In the genomic region with DNA sequence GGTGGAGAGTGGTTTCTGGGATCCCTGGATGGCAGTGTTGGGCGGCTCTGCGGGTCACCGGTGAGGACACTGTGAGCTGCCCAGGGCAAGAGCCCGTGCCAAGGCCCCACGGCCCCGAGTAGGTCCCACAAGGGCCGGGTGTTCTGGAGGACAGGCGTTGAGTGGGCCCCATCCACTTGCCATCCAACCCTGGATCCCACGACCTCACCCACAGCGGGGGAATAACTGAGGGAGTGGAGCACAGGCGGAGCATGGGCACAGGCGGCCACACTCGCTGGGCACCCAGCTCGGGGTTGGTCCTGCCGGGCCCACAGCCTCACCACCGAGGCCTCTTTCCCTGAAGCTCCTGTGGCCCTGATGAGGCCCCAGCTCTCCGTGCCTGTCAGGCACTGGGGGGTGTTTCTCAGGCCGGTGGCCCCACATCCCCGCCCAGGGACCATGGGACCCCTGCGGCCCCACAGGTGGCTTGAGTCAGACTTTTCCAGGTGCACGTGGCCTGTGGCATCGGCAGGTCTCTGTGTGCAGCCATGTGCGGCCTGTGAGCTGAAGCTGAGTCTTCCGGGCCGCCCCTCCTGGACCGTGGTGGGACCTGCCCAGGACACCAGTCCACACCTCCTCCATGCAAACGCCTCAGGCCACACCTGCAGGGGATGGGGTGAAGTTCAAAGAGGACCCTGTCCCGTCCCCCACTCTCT, we compare ENCODE assay signal across 27 cellular contexts. TPM values are rescaled to one million over a fixed set of nuclear protein-coding genes. Genes with fewer than 3 reads are reported as not detected.
"Had no signal": no experiment of that assay in that cellular context is flagged by ENCODE, and none has a peak within 500 bp of the region (broad histone marks: within the 10 kb centered on the region; RNA-seq: fewer than 3 reads in every experiment).

No MANE protein-coding gene starts in this region.

- H3K27me3 ChIP-seq: testis had no signal

- H3K27ac ChIP-seq: brain microvascular endothelial cell, coronary artery, dorsolateral prefrontal cortex, parathyroid adenoma, testis, transverse colon had no signal

- H3K27ac Mint-ChIP-seq: activated CD4-positive, alpha-beta T cell treated with anti-CD3 and anti-CD28 coated beads for 36 hours; activated CD8-positive, alpha-beta memory T cell treated with anti-CD3 and anti-CD28 coated beads, Interleukin-2, amount 10 ng/mL, durations not matched to agents 7 days and 5 days; activated CD8-positive, alpha-beta T cell treated with anti-CD3 and anti-CD28 coated beads, Interleukin-2, amount 10 ng/mL, durations not matched to agents 7 days and 5 days; activated naive CD4-positive, alpha-beta T cell treated with anti-CD3 and anti-CD28 coated beads, Interleukin-2, amount 10 ng/mL, durations not matched to agents 7 days and 5 days; activated naive CD8-positive, alpha-beta T cell treated with anti-CD3 and anti-CD28 coated beads, Interleukin-2, amount 10 ng/mL, durations not matched to agents 7 days and 5 days; mesothelial cell of epicardium; naive B cell; nephron progenitor cell; T-helper 2 cell treated with Interferon-gamma antibody and Interleukin-4, amounts not matched to agents 5 μg/mL and 100 μg/mL, for 36 hours had no signal

- H3K79me2 ChIP-seq: parathyroid adenoma had no signal

- H2AFZ ChIP-seq: parathyroid adenoma had no signal

- H3K9me3 ChIP-seq: testis, transverse colon had no signal

- DNase-seq: activated CD4-positive, alpha-beta T cell treated with anti-CD3 and anti-CD28 coated beads for 36 hours; activated CD4-positive, CD25-positive, alpha-beta regulatory T cell; activated CD8-positive, alpha-beta memory T cell treated with anti-CD3 and anti-CD28 coated beads, Interleukin-2, amount 10 ng/mL, durations not matched to agents 7 days and 5 days; activated CD8-positive, alpha-beta T cell treated with anti-CD3 and anti-CD28 coated beads, Interleukin-2, amount 10 ng/mL, durations not matched to agents 7 days and 5 days; activated gamma-delta T cell; activated naive CD4-positive, alpha-beta T cell treated with anti-CD3 and anti-CD28 coated beads, Interleukin-2, amount 10 ng/mL, durations not matched to agents 7 days and 5 days; activated naive CD8-positive, alpha-beta T cell treated with anti-CD3 and anti-CD28 coated beads, Interleukin-2, amount 10 ng/mL, durations not matched to agents 7 days and 5 days; brain microvascular endothelial cell; dorsolateral prefrontal cortex; effector memory CD4-positive, alpha-beta T cell; glutamatergic neuron; islet precursor cell; left ventricle myocardium superior; mammary epithelial cell; naive B cell; nephron progenitor cell; right cardiac atrium; stimulated activated CD4-positive, alpha-beta T cell treated with anti-CD3 and anti-CD28 coated beads, Interleukin-2, amount 100 ng/mL, for 48 hours; stimulated activated naive CD4-positive, alpha-beta T cell treated with Interleukin-2 at 50 U/mL for 16 hours; T-helper 1 cell; testis; transverse colon had no signal

- H3K4me1 ChIP-seq: parathyroid adenoma, testis, transverse colon had no signal

- H3K4me1 Mint-ChIP-seq: mesothelial cell of epicardium, naive B cell, nephron progenitor cell had no signal

- H3K4me3 Mint-ChIP-seq: activated CD4-positive, alpha-beta T cell treated with anti-CD3 and anti-CD28 coated beads for 36 hours; activated CD8-positive, alpha-beta memory T cell treated with anti-CD3 and anti-CD28 coated beads, Interleukin-2, amount 10 ng/mL, durations not matched to agents 7 days and 5 days; activated CD8-positive, alpha-beta T cell treated with anti-CD3 and anti-CD28 coated beads, Interleukin-2, amount 10 ng/mL, durations not matched to agents 7 days and 5 days; activated naive CD4-positive, alpha-beta T cell treated with anti-CD3 and anti-CD28 coated beads, Interleukin-2, amount 10 ng/mL, durations not matched to agents 7 days and 5 days; activated naive CD8-positive, alpha-beta T cell treated with anti-CD3 and anti-CD28 coated beads, Interleukin-2, amount 10 ng/mL, durations not matched to agents 7 days and 5 days; mesothelial cell of epicardium; naive B cell; nephron progenitor cell; T-helper 2 cell treated with Interferon-gamma antibody and Interleukin-4, amounts not matched to agents 5 μg/mL and 100 μg/mL, for 36 hours had no signal

- ATAC-seq: activated CD4-positive, alpha-beta T cell treated with anti-CD3 and anti-CD28 coated beads for 36 hours; activated CD8-positive, alpha-beta memory T cell treated with anti-CD3 and anti-CD28 coated beads, Interleukin-2, amount 10 ng/mL, durations not matched to agents 7 days and 5 days; activated CD8-positive, alpha-beta T cell treated with anti-CD3 and anti-CD28 coated beads, Interleukin-2, amount 10 ng/mL, durations not matched to agents 7 days and 5 days; left ventricle myocardium superior had no signal

- H3K9ac ChIP-seq: parathyroid adenoma had no signal

- H3K4me3 ChIP-seq: coronary artery, dorsolateral prefrontal cortex, testis, transverse colon had no signal

- H3K36me3 Mint-ChIP-seq: activated naive CD4-positive, alpha-beta T cell treated with anti-CD3 and anti-CD28 coated beads, Interleukin-2, amount 10 ng/mL, durations not matched to agents 7 days and 5 days; activated naive CD8-positive, alpha-beta T cell treated with anti-CD3 and anti-CD28 coated beads, Interleukin-2, amount 10 ng/mL, durations not matched to agents 7 days and 5 days; mesothelial cell of epicardium had no signal

- H3K36me3 ChIP-seq: brain microvascular endothelial cell, transverse colon had no signal

- FAIRE-seq: frontal cortex had no signal

RNA-seq across cellular contexts. Expression of gene TMEM255B, which starts 16.6 kb away (rescaled TPM):
- total RNA-seq: frontal cortex had no signal
